Comparison of ENCODE assay signal across 9 cellular contexts in genomic region chr1:207828046-207828445, GRCh38.
DNase-seq lines count a peak whose midpoint lies in the region; ATAC-seq and TF ChIP-seq lines count a peak whose summit lies in the region.
"Had no signal": no experiment of that assay in that cellular context is flagged by ENCODE, and none has a peak within 500 bp of the region (broad histone marks: within the 10 kb centered on the region; RNA-seq: fewer than 3 reads in every experiment).

No MANE protein-coding gene starts in this region.

- no peaks in the 10 kb centered on the region for H3K9me3 ChIP-seq in effector memory CD4-positive, alpha-beta T cell (ENCODE audit: control insufficient read depth, low read length)
- H3K9me3 ChIP-seq: SK-N-SH had no signal

- H3K9me3 Mint-ChIP-seq in CD14-positive monocyte = no peaks in the 10 kb centered on the region

- H3K4me3 Mint-ChIP-seq in CD14-positive monocyte = peak overlapping the region; percentile 43 to 74

- H3K27ac Mint-ChIP-seq in CD14-positive monocyte = peak overlapping the region; percentile 96 to 99 (median 99)

- H3K9ac ChIP-seq in rectal smooth muscle tissue (ENCODE audit: low read length) = no peak overlapping the region
- H3K9ac ChIP-seq: SK-N-SH had no signal

- intact Hi-C loops in CD14-positive monocyte (cut with micrococcal nuclease) = loop anchor here (2.0 to 10.0 kb wide), 3 partner anchors 43 to 137 kb away; no protein-coding TSS in a partner anchor

- peak overlapping the region; percentile 27 for H3K27ac ChIP-seq in effector memory CD4-positive, alpha-beta T cell (ENCODE audit: insufficient read depth, low read length, poor library complexity, severe bottlenecking)
- H3K27ac ChIP-seq in rectal smooth muscle tissue (ENCODE audit: low read depth, low read length) = peak overlapping the region; percentile 33

- H3K4me1 Mint-ChIP-seq in CD14-positive monocyte = peaks cover 83% of the 10 kb centered on the region

- H3K27me3 ChIP-seq in effector memory CD4-positive, alpha-beta T cell (replicated peaks; ENCODE audit: control insufficient read depth, insufficient read depth, low read length, poor library complexity, severe bottlenecking) = no peaks in the 10 kb centered on the region
- H3K27me3 ChIP-seq in rectal smooth muscle tissue (ENCODE audit: control insufficient read depth, insufficient read depth, low read length) = no peaks in the 10 kb centered on the region

- no peak for TF ChIP-seq CTCF in CD14-positive monocyte (IDR thresholded peaks at IDR 0.05)

- DNase-seq in CD14-positive monocyte (ENCODE audit: low spot score) = no peak
- peak; percentile 87 for DNase-seq in OCI-M1 (lab: John Stamatoyannopoulos, UW)
- DNase-seq in effector memory CD4-positive, alpha-beta T cell = no peak
- no peak for DNase-seq in ecto neural progenitor cell (ENCODE audit: low spot score)

- H3K36me3 Mint-ChIP-seq in CD14-positive monocyte = peaks cover 20 to 26% of the 10 kb centered on the region in 2 donors

- peaks cover 0 to 5% (median 3%) of the 10 kb centered on the region in 3 donors for H3K27me3 Mint-ChIP-seq in CD14-positive monocyte (ENCODE audit: low read depth in 3 of 3)

- ATAC-seq in GM19463 (IDR thresholded peaks at IDR 0.05; ENCODE audit: unreplicated experiment) (no peak), HG02981 (IDR thresholded peaks at IDR 0.05; ENCODE audit: unreplicated experiment) (no peak), GM21737 (IDR thresholded peaks at IDR 0.05; ENCODE audit: unreplicated experiment) (no peak)

- H3K4me3 ChIP-seq in effector memory CD4-positive, alpha-beta T cell (ENCODE audit: insufficient read depth, low read depth, low read length, poor library complexity, severe bottlenecking) = no peak overlapping the region
- H3K4me3 ChIP-seq in rectal smooth muscle tissue (ENCODE audit: low read length) = no peak overlapping the region

- peaks cover 48% of the 10 kb centered on the region for H3K4me1 ChIP-seq in effector memory CD4-positive, alpha-beta T cell (ENCODE audit: control insufficient read depth, insufficient read depth, low read length, poor library complexity, severe bottlenecking)
- peaks cover 63% of the 10 kb centered on the region for H3K4me1 ChIP-seq in rectal smooth muscle tissue (ENCODE audit: control insufficient read depth, insufficient read depth, low read length)

- H3K36me3 ChIP-seq in effector memory CD4-positive, alpha-beta T cell (ENCODE audit: control insufficient read depth, insufficient read depth, low read length) = no peaks in the 10 kb centered on the region
- no peaks in the 10 kb centered on the region for H3K36me3 ChIP-seq in rectal smooth muscle tissue (ENCODE audit: control insufficient read depth, insufficient read depth, low read length)
